In genomic region chr15:63974036-63974435, GRCh38 we compare ENCODE assay signal across 1 cellular context.
TF ChIP-seq lines count a peak whose summit lies in the region.

No MANE protein-coding gene starts in this region.

TF ChIP-seq in WTC11, 78 proteins besides CTCF, POLR2A, EP300 and RAD21 (continued from another document):
- no peak for TF ChIP-seq ARID4B (CRISPR knock-in tag; IDR thresholded peaks at IDR 0.05; ENCODE audit: borderline replicate concordance)
- no peak for TF ChIP-seq HMGXB4 (CRISPR knock-in tag; IDR thresholded peaks at IDR 0.05)
- TF ChIP-seq ZBTB43 (CRISPR knock-in tag; IDR thresholded peaks at IDR 0.05), result no peak
- no peak for TF ChIP-seq SOX15 (CRISPR knock-in tag; IDR thresholded peaks at IDR 0.05)
- TF ChIP-seq, protein P1, sequence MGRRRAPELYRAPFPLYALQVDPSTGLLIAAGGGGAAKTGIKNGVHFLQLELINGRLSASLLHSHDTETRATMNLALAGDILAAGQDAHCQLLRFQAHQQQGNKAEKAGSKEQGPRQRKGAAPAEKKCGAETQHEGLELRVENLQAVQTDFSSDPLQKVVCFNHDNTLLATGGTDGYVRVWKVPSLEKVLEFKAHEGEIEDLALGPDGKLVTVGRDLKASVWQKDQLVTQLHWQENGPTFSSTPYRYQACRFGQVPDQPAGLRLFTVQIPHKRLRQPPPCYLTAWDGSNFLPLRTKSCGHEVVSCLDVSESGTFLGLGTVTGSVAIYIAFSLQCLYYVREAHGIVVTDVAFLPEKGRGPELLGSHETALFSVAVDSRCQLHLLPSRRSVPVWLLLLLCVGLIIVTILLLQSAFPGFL (CRISPR knock-in tag; IDR thresholded peaks at IDR 0.05; ENCODE audit: borderline replicate concordance), result no peak
- TF ChIP-seq ATF6 (CRISPR knock-in tag; IDR thresholded peaks at IDR 0.05), result no peak
- no peak for TF ChIP-seq STAT6 (CRISPR knock-in tag; conservative IDR thresholded peaks at IDR 0.05; ENCODE audit: low read depth)
